10 cellular contexts compared by ENCODE assay signal in the genomic region with DNA sequence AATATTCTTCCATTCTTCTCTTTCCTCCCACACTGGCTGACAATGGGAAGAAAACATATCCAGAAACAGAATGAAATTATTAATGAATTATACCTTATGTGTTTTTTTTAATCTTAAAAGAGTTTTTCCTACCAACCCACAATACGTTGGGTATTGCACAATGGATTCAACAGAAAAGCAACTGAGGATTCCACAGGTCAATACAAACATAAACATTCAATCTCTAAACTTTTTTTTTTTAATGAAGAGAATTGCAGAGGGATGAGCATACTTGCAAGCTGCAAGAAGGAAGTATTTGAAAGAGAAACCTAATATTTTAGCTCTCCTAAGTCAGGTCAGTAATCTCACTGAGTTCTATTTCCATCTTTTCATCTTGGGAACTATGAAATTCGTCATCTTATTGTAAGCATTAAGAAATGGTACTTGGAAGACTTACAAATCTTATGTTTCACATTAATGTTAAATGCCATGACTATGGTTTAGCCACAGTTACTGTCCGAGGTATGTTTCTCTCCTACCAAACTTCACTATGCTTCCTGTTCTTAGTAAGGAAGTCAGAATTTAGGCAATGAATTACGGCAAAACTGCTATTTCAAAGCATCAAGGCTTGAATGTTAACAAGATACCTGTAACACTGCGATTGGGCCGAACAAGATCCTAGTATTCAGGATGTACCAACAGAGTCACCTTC.
DNase-seq lines count a peak whose midpoint lies in the region; ATAC-seq and TF ChIP-seq lines count a peak whose summit lies in the region.
"Had no signal": no experiment of that assay in that cellular context is flagged by ENCODE, and none has a peak within 500 bp of the region (broad histone marks: within the 10 kb centered on the region; RNA-seq: fewer than 3 reads in every experiment).

No MANE protein-coding gene starts in this region.

- intact Hi-C loops in left ventricle myocardium inferior (cut with micrococcal nuclease) (no loop called here), cardiac septum (cut with DNase I) (no loop called here)

- no peak for ATAC-seq in HG02642 (IDR thresholded peaks at IDR 0.05; ENCODE audit: poor library complexity, unreplicated experiment)

- no peaks in the 10 kb centered on the region for H3K36me3 Mint-ChIP-seq in endothelial cell (ENCODE audit: low read depth, unreplicated experiment)
- no peaks in the 10 kb centered on the region for H3K36me3 Mint-ChIP-seq in type B pancreatic cell

- H3K4me3 ChIP-seq in left ventricle myocardium inferior (no peak overlapping the region), OCI-LY1 (ENCODE audit: low read depth, low read length, poor library complexity, severe bottlenecking) (peak overlapping the region; percentile 56)

- no peak for TF ChIP-seq CTCF in left ventricle myocardium inferior (IDR thresholded peaks at IDR 0.05; ENCODE audit: borderline replicate concordance)
- no peak for TF ChIP-seq CTCF in OCI-LY1 (IDR thresholded peaks at IDR 0.05; ENCODE audit: low read length)
- TF ChIP-seq CTCF in endothelial cell (IDR thresholded peaks at IDR 0.05; ENCODE audit: unreplicated experiment): no peak
- TF ChIP-seq CTCF in type B pancreatic cell (conservative IDR thresholded peaks at IDR 0.05): no peak

- peaks cover 10% of the 10 kb centered on the region; the same call in 1 of the 2 replicates for H3K79me2 ChIP-seq in OCI-LY1 (ENCODE audit: insufficient read depth, low read length)

- H3K4me2 ChIP-seq in OCI-LY1 (ENCODE audit: low read length): peak overlapping the region; percentile 90

- DNase-seq in left ventricle myocardium inferior (no peak), cardiac septum (ENCODE audit: low spot score) (no peak), endothelial cell (ENCODE audit: low spot score) (no peak), type B pancreatic cell (ENCODE audit: extremely low spot score, unreplicated experiment) (no peak), NCI-H1930 (lab: John Stamatoyannopoulos, UW) (no peak), DMS79 (lab: John Stamatoyannopoulos, UW) (no peak)
- DNase-seq: H7, midbrain had no signal

- H3K4me1 ChIP-seq in left ventricle myocardium inferior (peaks cover 86% of the 10 kb centered on the region), OCI-LY1 (ENCODE audit: insufficient read depth, low read length, severe bottlenecking) (peaks cover 87% of the 10 kb centered on the region)

- H3K9me3 ChIP-seq in left ventricle myocardium inferior (replicated peaks) (no peaks in the 10 kb centered on the region), OCI-LY1 (ENCODE audit: low read length) (no peaks in the 10 kb centered on the region; the same call in 1 of the 2 replicates)

- no peaks in the 10 kb centered on the region for H4K20me1 ChIP-seq in OCI-LY1 (ENCODE audit: insufficient read depth, low read length)

- H3K27me3 ChIP-seq in left ventricle myocardium inferior (ENCODE audit: low read depth) (no peaks in the 10 kb centered on the region), OCI-LY1 (ENCODE audit: insufficient read depth, low read length) (no peaks in the 10 kb centered on the region)

- H3K36me3 ChIP-seq in left ventricle myocardium inferior (no peaks in the 10 kb centered on the region), OCI-LY1 (ENCODE audit: insufficient read depth, low read length) (peaks cover 4% of the 10 kb centered on the region)

- H3K9ac ChIP-seq in OCI-LY1 (ENCODE audit: low read length): peak overlapping the region; percentile 59

- H3K27ac Mint-ChIP-seq in endothelial cell (ENCODE audit: unreplicated experiment) (peak overlapping the region; percentile 59), type B pancreatic cell (peak overlapping the region; percentile 93)

- H3K9me3 Mint-ChIP-seq in endothelial cell (ENCODE audit: unreplicated experiment): no peaks in the 10 kb centered on the region
- no peaks in the 10 kb centered on the region for H3K9me3 Mint-ChIP-seq in type B pancreatic cell

- no peaks in the 10 kb centered on the region for H3F3A ChIP-seq in OCI-LY1 (ENCODE audit: insufficient read depth, low read length)

- peaks cover 1% of the 10 kb centered on the region for H3K27me3 Mint-ChIP-seq in endothelial cell (ENCODE audit: unreplicated experiment)
- H3K27me3 Mint-ChIP-seq in type B pancreatic cell: no peaks in the 10 kb centered on the region

- no peak overlapping the region for H2AFZ ChIP-seq in OCI-LY1 (ENCODE audit: low read length)

- H3K9me2 ChIP-seq in OCI-LY1 (ENCODE audit: low read depth, low read length): no peaks in the 10 kb centered on the region

- H3K4me3 Mint-ChIP-seq in endothelial cell (ENCODE audit: unreplicated experiment): no peak overlapping the region
- H3K4me3 Mint-ChIP-seq in type B pancreatic cell: peak overlapping the region; percentile 76

- H3K4me1 Mint-ChIP-seq in endothelial cell (ENCODE audit: unreplicated experiment) (peaks cover 75% of the 10 kb centered on the region), type B pancreatic cell (ENCODE audit: unreplicated experiment) (peaks cover 70% of the 10 kb centered on the region)

- H3K27ac ChIP-seq in left ventricle myocardium inferior (replicated peaks) (peak overlapping the region; percentile 95), OCI-LY1 (ENCODE audit: low read depth, low read length, poor library complexity, severe bottlenecking) (peak overlapping the region; percentile 85)
